ENCODE assay signal across 22 cellular contexts in genomic region chr1:164768619-164769018, GRCh38.
DNase-seq lines count a peak whose midpoint lies in the region; ATAC-seq and TF ChIP-seq lines count a peak whose summit lies in the region.
"Had no signal": no experiment of that assay in that cellular context is flagged by ENCODE, and none has a peak within 500 bp of the region (broad histone marks: within the 10 kb centered on the region; RNA-seq: fewer than 3 reads in every experiment).

No MANE protein-coding gene starts in this region.

- H3K36me3 ChIP-seq in brain microvascular endothelial cell (replicated peaks), result no peaks in the 10 kb centered on the region
- H3K36me3 ChIP-seq in mesenchymal stem cell (ENCODE audit: control insufficient read depth in 1 of 2, insufficient read depth in 2 of 2, low read depth in 1 of 2, low read length in 2 of 2), result no peaks in the 10 kb centered on the region
- no peaks in the 10 kb centered on the region for H3K36me3 ChIP-seq in tibial artery
- H3K36me3 ChIP-seq: right lobe of liver had no signal

- no peak overlapping the region for H3K4me3 ChIP-seq in brain microvascular endothelial cell (ENCODE audit: low read depth, low read length)
- H3K4me3 ChIP-seq in mesenchymal stem cell (ENCODE audit: insufficient read depth in 1 of 2, low read depth in 1 of 2, low read length in 2 of 2), result no peak overlapping the region
- no peak overlapping the region for H3K4me3 ChIP-seq in tibial artery
- H3K4me3 ChIP-seq: K562, right lobe of liver, testis had no signal

- no peaks in the 10 kb centered on the region for H3K27me3 Mint-ChIP-seq in activated CD8-positive, alpha-beta T cell treated with anti-CD3 and anti-CD28 coated beads for 36 hours
- no peaks in the 10 kb centered on the region for H3K27me3 Mint-ChIP-seq in activated T-cell treated with anti-CD3 and anti-CD28 coated beads, Interleukin-2, amount 50 U/mL, for 4 hours (ENCODE audit: low read depth)
- H3K27me3 Mint-ChIP-seq: activated naive CD4-positive, alpha-beta T cell treated with anti-CD3 and anti-CD28 coated beads, Interleukin-2, amount 10 ng/mL, durations not matched to agents 7 days and 5 days had no signal

- no peak for TF ChIP-seq CTCF in brain microvascular endothelial cell (IDR thresholded peaks at IDR 0.05; ENCODE audit: low read depth, low read length, missing control alignments)
- no peak for TF ChIP-seq CTCF in tibial artery (IDR thresholded peaks at IDR 0.05)
- TF ChIP-seq CTCF in activated CD8-positive, alpha-beta T cell treated with anti-CD3 and anti-CD28 coated beads for 36 hours (IDR thresholded peaks at IDR 0.05), result no peak

- H3K79me1 ChIP-seq in mesenchymal stem cell (replicated peaks; ENCODE audit: low read length, poor library complexity, severe bottlenecking), result peaks cover 7% of the 10 kb centered on the region

- peak overlapping the region; percentile 98 for H3K27ac ChIP-seq in brain microvascular endothelial cell
- H3K27ac ChIP-seq in mesenchymal stem cell (ENCODE audit: low read length, poor library complexity, severe bottlenecking), result peak overlapping the region; percentile 94
- H3K27ac ChIP-seq in tibial artery, result peak overlapping the region; percentile 62 to 72
- H3K27ac ChIP-seq: right lobe of liver, RWPE1 had no signal

- H3K9ac ChIP-seq in mesenchymal stem cell (ENCODE audit: low read length), result peak overlapping the region; percentile 80

- H3K4ac ChIP-seq in mesenchymal stem cell (ENCODE audit: low read depth in 1 of 2, low read length in 2 of 2), result peak overlapping the region; percentile 24 to 40

- H3K23ac ChIP-seq in mesenchymal stem cell (ENCODE audit: low read length in 2 of 2), result no peak overlapping the region

- no peaks in the 10 kb centered on the region for H3K4me1 Mint-ChIP-seq in activated CD8-positive, alpha-beta T cell treated with anti-CD3 and anti-CD28 coated beads for 36 hours (ENCODE audit: low read depth)
- H3K4me1 Mint-ChIP-seq in activated T-cell treated with anti-CD3 and anti-CD28 coated beads, Interleukin-2, amount 50 U/mL, for 4 hours (ENCODE audit: low read depth), result no peaks in the 10 kb centered on the region
- H3K4me1 Mint-ChIP-seq: activated naive CD4-positive, alpha-beta T cell treated with anti-CD3 and anti-CD28 coated beads, Interleukin-2, amount 10 ng/mL, durations not matched to agents 7 days and 5 days had no signal

- H3K9me3 ChIP-seq in mesenchymal stem cell (ENCODE audit: control insufficient read depth, low read length) (no peaks in the 10 kb centered on the region), tibial artery (no peaks in the 10 kb centered on the region)
- H3K9me3 ChIP-seq: right lobe of liver, testis had no signal

- no peak overlapping the region for H4K8ac ChIP-seq in mesenchymal stem cell (ENCODE audit: low read length)

- 99% methylated on average over 5 of the region's 5 CpGs for WGBS in mesenchymal stem cell

- peak overlapping the region; percentile 9 for H4K91ac ChIP-seq in mesenchymal stem cell (ENCODE audit: low read length)

- H2BK120ac ChIP-seq in mesenchymal stem cell (ENCODE audit: low read depth, low read length), result peak overlapping the region; percentile 65

- no peak overlapping the region for H3K14ac ChIP-seq in mesenchymal stem cell (ENCODE audit: low read length in 2 of 2)

- no peak overlapping the region for H3K4me2 ChIP-seq in mesenchymal stem cell (ENCODE audit: low read length, poor library complexity, severe bottlenecking)

- no peak overlapping the region for H2BK5ac ChIP-seq in mesenchymal stem cell (ENCODE audit: low read depth, low read length, poor library complexity, severe bottlenecking)

- no peak overlapping the region for H2BK15ac ChIP-seq in mesenchymal stem cell (ENCODE audit: low read depth, poor library complexity, severe bottlenecking)

- H3K18ac ChIP-seq in mesenchymal stem cell (ENCODE audit: low read depth in 1 of 2, low read length in 2 of 2), result peak overlapping the region in 1 of 2 experiments; percentile 93

- in situ Hi-C loops in brain microvascular endothelial cell (cut with HindIII; ENCODE audit: low pct_ligation_motif_present, low sequenced_read_pairs), result no loop called here

- peak overlapping the region; percentile 77 to 90 for H2BK12ac ChIP-seq in mesenchymal stem cell (ENCODE audit: low read length in 2 of 2)

- H2AFZ ChIP-seq in mesenchymal stem cell (ENCODE audit: low read depth, low read length), result no peak overlapping the region

- H2AK5ac ChIP-seq in mesenchymal stem cell (ENCODE audit: low read length, severe bottlenecking), result peak overlapping the region; percentile 93

- CTCF ChIA-PET in activated CD8-positive, alpha-beta T cell treated with anti-CD3 and anti-CD28 coated beads for 36 hours (lab: Charles Lee), result no interaction called here

- no peaks in the 10 kb centered on the region for H3K27me3 ChIP-seq in brain microvascular endothelial cell (replicated peaks)
- H3K27me3 ChIP-seq in mesenchymal stem cell (ENCODE audit: control insufficient read depth in 1 of 2, insufficient read depth in 1 of 2, low read length in 2 of 2), result no peaks in the 10 kb centered on the region
- H3K27me3 ChIP-seq in tibial artery, result no peaks in the 10 kb centered on the region
- H3K27me3 ChIP-seq: right lobe of liver, testis had no signal

- DNase-seq in NCI-H226 (peak; percentile 45), brain microvascular endothelial cell (no peak), mesenchymal stem cell (no peak), tibial artery (peak in 1 of 2 donors; percentile 60), hippocampal formation (lab: John Stamatoyannopoulos, UW) (no peak)
- DNase-seq in activated CD8-positive, alpha-beta T cell treated with anti-CD3 and anti-CD28 coated beads for 36 hours, result no peak
- DNase-seq in activated T-cell treated with anti-CD3 and anti-CD28 coated beads, Interleukin-2, amount 50 U/mL, for 4 hours, result no peak
- DNase-seq: activated naive CD4-positive, alpha-beta T cell treated with anti-CD3 and anti-CD28 coated beads, Interleukin-2, amount 10 ng/mL, durations not matched to agents 7 days and 5 days; activated T-cell treated with anti-CD3 and anti-CD28 coated beads, Interleukin-2, amount 50 U/mL, for 48 hours; cortex of kidney; DMS79 treated with DMSO at 0.1 percent for 48 hours; GOT3; mammary epithelial cell; NCI-H2029 treated with DMSO at 0.1 percent for 48 hours; NCI-H510A; right lobe of liver; T-helper 9 cell; testis had no signal

- H3K4me1 ChIP-seq in mesenchymal stem cell (ENCODE audit: control insufficient read depth, insufficient read depth, low read depth, low read length) (peaks cover 16% of the 10 kb centered on the region), tibial artery (peaks cover 0 to 89% (median 64%) of the 10 kb centered on the region in 4 donors)
- H3K4me1 ChIP-seq: right lobe of liver had no signal

- ATAC-seq in activated CD8-positive, alpha-beta T cell treated with anti-CD3 and anti-CD28 coated beads for 36 hours, result no peak
- no peak for ATAC-seq in HG03439 (IDR thresholded peaks at IDR 0.05; ENCODE audit: unreplicated experiment)
- no peak for ATAC-seq in activated T-cell treated with anti-CD3 and anti-CD28 coated beads, Interleukin-2, amount 50 U/mL, for 4 hours
- ATAC-seq: activated CD4-positive, CD25-positive, alpha-beta regulatory T cell treated with anti-CD3 and anti-CD28 coated beads, Interleukin-2, amount 50 U/mL, for 24 hours; K562; right lobe of liver had no signal

- POLR2A ChIA-PET in activated CD8-positive, alpha-beta T cell treated with anti-CD3 and anti-CD28 coated beads for 36 hours (lab: Charles Lee), result no interaction called here

- no peaks in the 10 kb centered on the region for H3K36me3 Mint-ChIP-seq in activated CD8-positive, alpha-beta T cell treated with anti-CD3 and anti-CD28 coated beads for 36 hours (ENCODE audit: low read depth)
- H3K36me3 Mint-ChIP-seq in activated T-cell treated with anti-CD3 and anti-CD28 coated beads, Interleukin-2, amount 50 U/mL, for 4 hours (ENCODE audit: insufficient read depth), result no peaks in the 10 kb centered on the region
- H3K36me3 Mint-ChIP-seq: activated naive CD4-positive, alpha-beta T cell treated with anti-CD3 and anti-CD28 coated beads, Interleukin-2, amount 10 ng/mL, durations not matched to agents 7 days and 5 days had no signal

- intact Hi-C loops in tibial artery (cut with DNase I; ENCODE audit: low total_unique reads), result no loop called here
- intact Hi-C loops in activated CD8-positive, alpha-beta T cell treated with anti-CD3 and anti-CD28 coated beads for 36 hours (cut with micrococcal nuclease), result no loop called here

- no peak overlapping the region for H3K4me3 Mint-ChIP-seq in activated CD8-positive, alpha-beta T cell treated with anti-CD3 and anti-CD28 coated beads for 36 hours
- no peak overlapping the region for H3K4me3 Mint-ChIP-seq in activated T-cell treated with anti-CD3 and anti-CD28 coated beads, Interleukin-2, amount 50 U/mL, for 4 hours
- H3K4me3 Mint-ChIP-seq: activated naive CD4-positive, alpha-beta T cell treated with anti-CD3 and anti-CD28 coated beads, Interleukin-2, amount 10 ng/mL, durations not matched to agents 7 days and 5 days had no signal

- no peaks in the 10 kb centered on the region for H3K9me3 Mint-ChIP-seq in activated CD8-positive, alpha-beta T cell treated with anti-CD3 and anti-CD28 coated beads for 36 hours
- no peaks in the 10 kb centered on the region for H3K9me3 Mint-ChIP-seq in activated T-cell treated with anti-CD3 and anti-CD28 coated beads, Interleukin-2, amount 50 U/mL, for 4 hours
- H3K9me3 Mint-ChIP-seq: activated naive CD4-positive, alpha-beta T cell treated with anti-CD3 and anti-CD28 coated beads, Interleukin-2, amount 10 ng/mL, durations not matched to agents 7 days and 5 days had no signal

- no peak overlapping the region for H3K27ac Mint-ChIP-seq in activated CD8-positive, alpha-beta T cell treated with anti-CD3 and anti-CD28 coated beads for 36 hours
- H3K27ac Mint-ChIP-seq: activated naive CD4-positive, alpha-beta T cell treated with anti-CD3 and anti-CD28 coated beads, Interleukin-2, amount 10 ng/mL, durations not matched to agents 7 days and 5 days had no signal
